1 cellular context compared by ENCODE assay signal in the genomic region with DNA sequence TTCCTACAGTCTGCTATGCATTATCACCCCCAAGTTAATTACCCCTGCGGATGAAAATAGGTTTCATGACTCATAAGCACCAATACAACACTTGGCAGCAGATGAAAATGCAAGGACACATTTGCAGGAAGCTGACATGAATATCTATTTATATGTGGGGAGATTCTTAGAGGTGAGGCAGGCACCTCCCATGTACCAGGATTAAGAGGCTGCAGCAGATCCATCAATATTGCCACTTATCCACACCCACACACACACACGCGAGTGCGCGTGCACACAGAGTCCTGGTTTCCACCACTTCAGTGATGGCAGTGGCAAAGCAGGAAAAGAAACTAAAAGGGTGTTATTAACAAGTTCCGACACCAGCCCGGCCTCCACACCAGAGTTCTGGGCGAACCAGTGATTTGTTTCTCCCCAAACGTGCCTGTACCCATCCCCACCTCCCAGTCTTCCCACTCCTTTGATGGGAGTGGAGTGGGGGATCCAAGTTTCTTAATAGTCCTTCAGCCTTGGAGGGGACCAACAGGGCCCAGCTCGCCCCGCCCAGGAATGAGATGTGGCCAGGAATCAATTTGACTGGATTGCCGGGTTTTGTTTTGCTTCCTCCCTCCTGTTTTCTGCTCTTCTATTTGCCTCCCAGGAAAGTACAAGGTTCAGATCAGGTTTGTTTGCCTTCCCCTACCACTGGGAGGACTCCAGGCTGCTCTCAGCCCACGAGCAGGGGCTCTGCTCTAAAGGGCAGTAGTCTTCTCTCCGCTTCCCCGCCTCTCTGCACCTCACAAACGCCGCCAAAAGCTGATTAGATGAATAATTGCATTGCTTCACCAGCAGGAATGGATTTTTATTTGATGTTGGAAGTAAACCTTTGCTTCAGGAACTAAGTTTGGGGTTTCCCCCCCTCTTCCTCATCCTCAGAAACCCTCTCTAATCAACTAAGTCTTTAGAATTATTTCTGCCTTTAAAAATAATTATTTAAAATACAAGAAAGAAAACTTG.
TF ChIP-seq lines count a peak whose summit lies in the region.

No MANE protein-coding gene starts in this region.

TF ChIP-seq in HepG2, 621 proteins besides CTCF, POLR2A, EP300 and RAD21 (continued from another document and continues in another):
- TF ChIP-seq, protein P1, sequence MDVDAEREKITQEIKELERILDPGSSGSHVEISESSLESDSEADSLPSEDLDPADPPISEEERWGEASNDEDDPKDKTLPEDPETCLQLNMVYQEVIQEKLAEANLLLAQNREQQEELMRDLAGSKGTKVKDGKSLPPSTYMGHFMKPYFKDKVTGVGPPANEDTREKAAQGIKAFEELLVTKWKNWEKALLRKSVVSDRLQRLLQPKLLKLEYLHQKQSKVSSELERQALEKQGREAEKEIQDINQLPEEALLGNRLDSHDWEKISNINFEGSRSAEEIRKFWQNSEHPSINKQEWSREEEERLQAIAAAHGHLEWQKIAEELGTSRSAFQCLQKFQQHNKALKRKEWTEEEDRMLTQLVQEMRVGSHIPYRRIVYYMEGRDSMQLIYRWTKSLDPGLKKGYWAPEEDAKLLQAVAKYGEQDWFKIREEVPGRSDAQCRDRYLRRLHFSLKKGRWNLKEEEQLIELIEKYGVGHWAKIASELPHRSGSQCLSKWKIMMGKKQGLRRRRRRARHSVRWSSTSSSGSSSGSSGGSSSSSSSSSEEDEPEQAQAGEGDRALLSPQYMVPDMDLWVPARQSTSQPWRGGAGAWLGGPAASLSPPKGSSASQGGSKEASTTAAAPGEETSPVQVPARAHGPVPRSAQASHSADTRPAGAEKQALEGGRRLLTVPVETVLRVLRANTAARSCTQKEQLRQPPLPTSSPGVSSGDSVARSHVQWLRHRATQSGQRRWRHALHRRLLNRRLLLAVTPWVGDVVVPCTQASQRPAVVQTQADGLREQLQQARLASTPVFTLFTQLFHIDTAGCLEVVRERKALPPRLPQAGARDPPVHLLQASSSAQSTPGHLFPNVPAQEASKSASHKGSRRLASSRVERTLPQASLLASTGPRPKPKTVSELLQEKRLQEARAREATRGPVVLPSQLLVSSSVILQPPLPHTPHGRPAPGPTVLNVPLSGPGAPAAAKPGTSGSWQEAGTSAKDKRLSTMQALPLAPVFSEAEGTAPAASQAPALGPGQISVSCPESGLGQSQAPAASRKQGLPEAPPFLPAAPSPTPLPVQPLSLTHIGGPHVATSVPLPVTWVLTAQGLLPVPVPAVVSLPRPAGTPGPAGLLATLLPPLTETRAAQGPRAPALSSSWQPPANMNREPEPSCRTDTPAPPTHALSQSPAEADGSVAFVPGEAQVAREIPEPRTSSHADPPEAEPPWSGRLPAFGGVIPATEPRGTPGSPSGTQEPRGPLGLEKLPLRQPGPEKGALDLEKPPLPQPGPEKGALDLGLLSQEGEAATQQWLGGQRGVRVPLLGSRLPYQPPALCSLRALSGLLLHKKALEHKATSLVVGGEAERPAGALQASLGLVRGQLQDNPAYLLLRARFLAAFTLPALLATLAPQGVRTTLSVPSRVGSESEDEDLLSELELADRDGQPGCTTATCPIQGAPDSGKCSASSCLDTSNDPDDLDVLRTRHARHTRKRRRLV (CRISPR knock-in tag; IDR thresholded peaks at IDR 0.05): no peak; the same call in 1 of the 2 replicates
- TF ChIP-seq TBP (CRISPR knock-in tag; IDR thresholded peaks at IDR 0.05) (no peak), EZH2 (conservative IDR thresholded peaks at IDR 0.05; ENCODE audit: low read depth, low read length) (no peak), RBFOX2 (IDR thresholded peaks at IDR 0.05; ENCODE audit: low read depth, low read length) (peak; percentile 53; the same call in 1 of the 2 replicates), ZFY (CRISPR knock-in tag; IDR thresholded peaks at IDR 0.05) (0 out of 2 replicates have a peak, but pooled peaks have one; percentile 23), SRSF9 (IDR thresholded peaks at IDR 0.05; ENCODE audit: borderline replicate concordance, insufficient read depth, low read depth, low read length, poor library complexity, severe bottlenecking) (no peak), ATAD3A (CRISPR knock-in tag; IDR thresholded peaks at IDR 0.05) (no peak), HNRNPLL (IDR thresholded peaks at IDR 0.05; ENCODE audit: low read depth, low read length, poor library complexity, severe bottlenecking) (no peak), TP53 (CRISPR knock-in tag; conservative IDR thresholded peaks at IDR 0.05) (no peak), ARNTL (CRISPR knock-in tag; IDR thresholded peaks at IDR 0.05) (0 out of 2 replicates have a peak, but pooled peaks have one; percentile 21), EEA1 (CRISPR knock-in tag; IDR thresholded peaks at IDR 0.05; ENCODE audit: borderline replicate concordance) (no peak), ZNF274 (CRISPR knock-in tag; IDR thresholded peaks at IDR 0.05) (peak; percentile 34; the same call in 1 of the 2 replicates), HOXA3 (CRISPR knock-in tag; IDR thresholded peaks at IDR 0.05) (peak; percentile 81), HNRNPH1 (optimal IDR thresholded peaks at IDR 0.05; ENCODE audit: low read depth, low read length) (peak; percentile 29), ZNF296 (CRISPR knock-in tag; conservative IDR thresholded peaks at IDR 0.05) (no peak)
- TF ChIP-seq, protein P2, sequence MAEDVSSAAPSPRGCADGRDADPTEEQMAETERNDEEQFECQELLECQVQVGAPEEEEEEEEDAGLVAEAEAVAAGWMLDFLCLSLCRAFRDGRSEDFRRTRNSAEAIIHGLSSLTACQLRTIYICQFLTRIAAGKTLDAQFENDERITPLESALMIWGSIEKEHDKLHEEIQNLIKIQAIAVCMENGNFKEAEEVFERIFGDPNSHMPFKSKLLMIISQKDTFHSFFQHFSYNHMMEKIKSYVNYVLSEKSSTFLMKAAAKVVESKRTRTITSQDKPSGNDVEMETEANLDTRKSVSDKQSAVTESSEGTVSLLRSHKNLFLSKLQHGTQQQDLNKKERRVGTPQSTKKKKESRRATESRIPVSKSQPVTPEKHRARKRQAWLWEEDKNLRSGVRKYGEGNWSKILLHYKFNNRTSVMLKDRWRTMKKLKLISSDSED (CRISPR knock-in tag; IDR thresholded peaks at IDR 0.05): no peak
- TF ChIP-seq, protein P3, sequence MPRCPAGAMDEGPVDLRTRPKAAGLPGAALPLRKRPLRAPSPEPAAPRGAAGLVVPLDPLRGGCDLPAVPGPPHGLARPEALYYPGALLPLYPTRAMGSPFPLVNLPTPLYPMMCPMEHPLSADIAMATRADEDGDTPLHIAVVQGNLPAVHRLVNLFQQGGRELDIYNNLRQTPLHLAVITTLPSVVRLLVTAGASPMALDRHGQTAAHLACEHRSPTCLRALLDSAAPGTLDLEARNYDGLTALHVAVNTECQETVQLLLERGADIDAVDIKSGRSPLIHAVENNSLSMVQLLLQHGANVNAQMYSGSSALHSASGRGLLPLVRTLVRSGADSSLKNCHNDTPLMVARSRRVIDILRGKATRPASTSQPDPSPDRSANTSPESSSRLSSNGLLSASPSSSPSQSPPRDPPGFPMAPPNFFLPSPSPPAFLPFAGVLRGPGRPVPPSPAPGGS (CRISPR knock-in tag; IDR thresholded peaks at IDR 0.05): 0 out of 2 replicates have a peak, but pooled peaks have one; percentile 34
- TF ChIP-seq, protein P4, sequence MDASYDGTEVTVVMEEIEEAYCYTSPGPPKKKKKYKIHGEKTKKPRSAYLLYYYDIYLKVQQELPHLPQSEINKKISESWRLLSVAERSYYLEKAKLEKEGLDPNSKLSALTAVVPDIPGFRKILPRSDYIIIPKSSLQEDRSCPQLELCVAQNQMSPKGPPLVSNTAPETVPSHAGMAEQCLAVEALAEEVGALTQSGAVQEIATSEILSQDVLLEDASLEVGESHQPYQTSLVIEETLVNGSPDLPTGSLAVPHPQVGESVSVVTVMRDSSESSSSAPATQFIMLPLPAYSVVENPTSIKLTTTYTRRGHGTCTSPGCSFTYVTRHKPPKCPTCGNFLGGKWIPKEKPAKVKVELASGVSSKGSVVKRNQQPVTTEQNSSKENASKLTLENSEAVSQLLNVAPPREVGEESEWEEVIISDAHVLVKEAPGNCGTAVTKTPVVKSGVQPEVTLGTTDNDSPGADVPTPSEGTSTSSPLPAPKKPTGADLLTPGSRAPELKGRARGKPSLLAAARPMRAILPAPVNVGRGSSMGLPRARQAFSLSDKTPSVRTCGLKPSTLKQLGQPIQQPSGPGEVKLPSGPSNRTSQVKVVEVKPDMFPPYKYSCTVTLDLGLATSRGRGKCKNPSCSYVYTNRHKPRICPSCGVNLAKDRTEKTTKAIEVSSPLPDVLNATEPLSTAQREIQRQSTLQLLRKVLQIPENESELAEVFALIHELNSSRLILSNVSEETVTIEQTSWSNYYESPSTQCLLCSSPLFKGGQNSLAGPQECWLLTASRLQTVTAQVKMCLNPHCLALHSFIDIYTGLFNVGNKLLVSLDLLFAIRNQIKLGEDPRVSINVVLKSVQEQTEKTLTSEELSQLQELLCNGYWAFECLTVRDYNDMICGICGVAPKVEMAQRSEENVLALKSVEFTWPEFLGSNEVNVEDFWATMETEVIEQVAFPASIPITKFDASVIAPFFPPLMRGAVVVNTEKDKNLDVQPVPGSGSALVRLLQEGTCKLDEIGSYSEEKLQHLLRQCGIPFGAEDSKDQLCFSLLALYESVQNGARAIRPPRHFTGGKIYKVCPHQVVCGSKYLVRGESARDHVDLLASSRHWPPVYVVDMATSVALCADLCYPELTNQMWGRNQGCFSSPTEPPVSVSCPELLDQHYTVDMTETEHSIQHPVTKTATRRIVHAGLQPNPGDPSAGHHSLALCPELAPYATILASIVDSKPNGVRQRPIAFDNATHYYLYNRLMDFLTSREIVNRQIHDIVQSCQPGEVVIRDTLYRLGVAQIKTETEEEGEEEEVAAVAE (CRISPR knock-in tag; IDR thresholded peaks at IDR 0.05; ENCODE audit: borderline replicate concordance): no peak
- TF ChIP-seq, protein P5, sequence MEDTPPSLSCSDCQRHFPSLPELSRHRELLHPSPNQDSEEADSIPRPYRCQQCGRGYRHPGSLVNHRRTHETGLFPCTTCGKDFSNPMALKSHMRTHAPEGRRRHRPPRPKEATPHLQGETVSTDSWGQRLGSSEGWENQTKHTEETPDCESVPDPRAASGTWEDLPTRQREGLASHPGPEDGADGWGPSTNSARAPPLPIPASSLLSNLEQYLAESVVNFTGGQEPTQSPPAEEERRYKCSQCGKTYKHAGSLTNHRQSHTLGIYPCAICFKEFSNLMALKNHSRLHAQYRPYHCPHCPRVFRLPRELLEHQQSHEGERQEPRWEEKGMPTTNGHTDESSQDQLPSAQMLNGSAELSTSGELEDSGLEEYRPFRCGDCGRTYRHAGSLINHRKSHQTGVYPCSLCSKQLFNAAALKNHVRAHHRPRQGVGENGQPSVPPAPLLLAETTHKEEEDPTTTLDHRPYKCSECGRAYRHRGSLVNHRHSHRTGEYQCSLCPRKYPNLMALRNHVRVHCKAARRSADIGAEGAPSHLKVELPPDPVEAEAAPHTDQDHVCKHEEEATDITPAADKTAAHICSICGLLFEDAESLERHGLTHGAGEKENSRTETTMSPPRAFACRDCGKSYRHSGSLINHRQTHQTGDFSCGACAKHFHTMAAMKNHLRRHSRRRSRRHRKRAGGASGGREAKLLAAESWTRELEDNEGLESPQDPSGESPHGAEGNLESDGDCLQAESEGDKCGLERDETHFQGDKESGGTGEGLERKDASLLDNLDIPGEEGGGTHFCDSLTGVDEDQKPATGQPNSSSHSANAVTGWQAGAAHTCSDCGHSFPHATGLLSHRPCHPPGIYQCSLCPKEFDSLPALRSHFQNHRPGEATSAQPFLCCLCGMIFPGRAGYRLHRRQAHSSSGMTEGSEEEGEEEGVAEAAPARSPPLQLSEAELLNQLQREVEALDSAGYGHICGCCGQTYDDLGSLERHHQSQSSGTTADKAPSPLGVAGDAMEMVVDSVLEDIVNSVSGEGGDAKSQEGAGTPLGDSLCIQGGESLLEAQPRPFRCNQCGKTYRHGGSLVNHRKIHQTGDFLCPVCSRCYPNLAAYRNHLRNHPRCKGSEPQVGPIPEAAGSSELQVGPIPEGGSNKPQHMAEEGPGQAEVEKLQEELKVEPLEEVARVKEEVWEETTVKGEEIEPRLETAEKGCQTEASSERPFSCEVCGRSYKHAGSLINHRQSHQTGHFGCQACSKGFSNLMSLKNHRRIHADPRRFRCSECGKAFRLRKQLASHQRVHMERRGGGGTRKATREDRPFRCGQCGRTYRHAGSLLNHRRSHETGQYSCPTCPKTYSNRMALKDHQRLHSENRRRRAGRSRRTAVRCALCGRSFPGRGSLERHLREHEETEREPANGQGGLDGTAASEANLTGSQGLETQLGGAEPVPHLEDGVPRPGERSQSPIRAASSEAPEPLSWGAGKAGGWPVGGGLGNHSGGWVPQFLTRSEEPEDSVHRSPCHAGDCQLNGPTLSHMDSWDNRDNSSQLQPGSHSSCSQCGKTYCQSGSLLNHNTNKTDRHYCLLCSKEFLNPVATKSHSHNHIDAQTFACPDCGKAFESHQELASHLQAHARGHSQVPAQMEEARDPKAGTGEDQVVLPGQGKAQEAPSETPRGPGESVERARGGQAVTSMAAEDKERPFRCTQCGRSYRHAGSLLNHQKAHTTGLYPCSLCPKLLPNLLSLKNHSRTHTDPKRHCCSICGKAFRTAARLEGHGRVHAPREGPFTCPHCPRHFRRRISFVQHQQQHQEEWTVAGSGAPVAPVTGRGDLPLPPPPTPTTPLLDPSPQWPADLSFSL (CRISPR knock-in tag; IDR thresholded peaks at IDR 0.05): no peak
- TF ChIP-seq, protein P6, sequence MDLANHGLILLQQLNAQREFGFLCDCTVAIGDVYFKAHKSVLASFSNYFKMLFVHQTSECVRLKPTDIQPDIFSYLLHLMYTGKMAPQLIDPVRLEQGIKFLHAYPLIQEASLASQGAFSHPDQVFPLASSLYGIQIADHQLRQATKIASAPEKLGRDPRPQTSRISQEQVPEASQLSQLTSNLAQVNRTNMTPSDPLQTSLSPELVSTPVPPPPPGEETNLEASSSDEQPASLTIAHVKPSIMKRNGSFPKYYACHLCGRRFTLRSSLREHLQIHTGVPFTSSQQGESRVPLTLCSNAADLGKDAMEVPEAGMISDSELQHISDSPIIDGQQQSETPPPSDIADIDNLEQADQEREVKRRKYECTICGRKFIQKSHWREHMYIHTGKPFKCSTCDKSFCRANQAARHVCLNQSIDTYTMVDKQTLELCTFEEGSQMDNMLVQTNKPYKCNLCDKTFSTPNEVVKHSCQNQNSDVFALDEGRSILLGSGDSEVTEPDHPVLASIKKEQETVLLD (CRISPR knock-in tag; IDR thresholded peaks at IDR 0.05; ENCODE audit: low read depth): no peak
- TF ChIP-seq, protein P7, sequence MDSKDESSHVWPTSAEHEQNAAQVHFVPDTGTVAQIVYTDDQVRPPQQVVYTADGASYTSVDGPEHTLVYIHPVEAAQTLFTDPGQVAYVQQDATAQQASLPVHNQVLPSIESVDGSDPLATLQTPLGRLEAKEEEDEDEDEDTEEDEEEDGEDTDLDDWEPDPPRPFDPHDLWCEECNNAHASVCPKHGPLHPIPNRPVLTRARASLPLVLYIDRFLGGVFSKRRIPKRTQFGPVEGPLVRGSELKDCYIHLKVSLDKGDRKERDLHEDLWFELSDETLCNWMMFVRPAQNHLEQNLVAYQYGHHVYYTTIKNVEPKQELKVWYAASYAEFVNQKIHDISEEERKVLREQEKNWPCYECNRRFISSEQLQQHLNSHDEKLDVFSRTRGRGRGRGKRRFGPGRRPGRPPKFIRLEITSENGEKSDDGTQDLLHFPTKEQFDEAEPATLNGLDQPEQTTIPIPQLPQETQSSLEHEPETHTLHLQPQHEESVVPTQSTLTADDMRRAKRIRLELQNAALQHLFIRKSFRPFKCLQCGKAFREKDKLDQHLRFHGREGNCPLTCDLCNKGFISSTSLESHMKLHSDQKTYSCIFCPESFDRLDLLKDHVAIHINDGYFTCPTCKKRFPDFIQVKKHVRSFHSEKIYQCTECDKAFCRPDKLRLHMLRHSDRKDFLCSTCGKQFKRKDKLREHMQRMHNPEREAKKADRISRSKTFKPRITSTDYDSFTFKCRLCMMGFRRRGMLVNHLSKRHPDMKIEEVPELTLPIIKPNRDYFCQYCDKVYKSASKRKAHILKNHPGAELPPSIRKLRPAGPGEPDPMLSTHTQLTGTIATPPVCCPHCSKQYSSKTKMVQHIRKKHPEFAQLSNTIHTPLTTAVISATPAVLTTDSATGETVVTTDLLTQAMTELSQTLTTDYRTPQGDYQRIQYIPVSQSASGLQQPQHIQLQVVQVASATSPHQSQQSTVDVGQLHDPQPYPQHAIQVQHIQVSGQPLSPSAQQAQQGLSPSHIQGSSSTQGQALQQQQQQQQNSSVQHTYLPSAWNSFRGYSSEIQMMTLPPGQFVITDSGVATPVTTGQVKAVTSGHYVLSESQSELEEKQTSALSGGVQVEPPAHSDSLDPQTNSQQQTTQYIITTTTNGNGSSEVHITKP (CRISPR knock-in tag; IDR thresholded peaks at IDR 0.05; ENCODE audit: low read depth): no peak; the same call in 1 of the 2 replicates
